Comparison of ENCODE assay signal across 17 cellular contexts in the genomic region with DNA sequence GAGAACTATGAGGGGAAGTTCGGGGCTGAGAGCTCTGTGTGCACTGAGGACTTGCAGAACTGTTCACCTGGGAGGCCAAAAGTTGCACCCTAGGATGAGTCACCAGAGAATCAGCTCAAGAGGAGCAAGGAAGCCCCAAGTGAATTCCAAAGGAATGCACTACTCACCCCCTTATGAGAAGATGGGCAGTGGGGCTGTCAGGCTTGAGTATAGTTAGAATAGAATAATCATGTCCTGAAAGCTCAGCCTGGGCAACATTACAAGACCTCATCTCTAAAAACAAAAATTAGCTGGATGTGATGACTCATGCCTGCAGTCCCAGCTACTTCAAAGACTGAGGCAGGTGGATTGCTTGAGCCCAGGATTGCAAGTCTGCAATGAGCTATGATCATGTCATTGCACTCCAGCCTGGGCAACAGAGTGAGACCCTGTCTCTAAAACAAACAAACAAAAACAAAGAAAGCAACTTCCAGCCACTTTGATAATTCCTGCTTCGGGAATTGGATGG. TPM values are rescaled to one million over a fixed set of nuclear protein-coding genes. Genes with fewer than 3 reads are reported as not detected.
DNase-seq lines count a peak whose midpoint lies in the region; ATAC-seq and TF ChIP-seq lines count a peak whose summit lies in the region.
"Had no signal": no experiment of that assay in that cellular context is flagged by ENCODE, and none has a peak within 500 bp of the region (broad histone marks: within the 10 kb centered on the region; RNA-seq: fewer than 3 reads in every experiment).

No MANE protein-coding gene starts in this region.

- H3K4me3 ChIP-seq in HCT116 (replicated peaks in 1 of 2; ENCODE audit: low read depth in 1 of 2, low read length in 2 of 2) (no peak overlapping the region), psoas muscle (no peak overlapping the region)
- H3K4me3 ChIP-seq: right atrium auricular region, SJCRH30 had no signal

- H2AFZ ChIP-seq in HCT116 (ENCODE audit: low read depth, low read length, poor library complexity, severe bottlenecking): no peak overlapping the region

- no peaks in the 10 kb centered on the region for H3K9me2 ChIP-seq in HCT116 (ENCODE audit: insufficient read depth)

- peak; percentile 31 for DNase-seq in HCT116 (ENCODE audit: low read depth, low spot score)
- peak; percentile 29 for DNase-seq in SW480 (ENCODE audit: low spot score)
- DNase-seq in fibroblast of the conjunctiva (ENCODE audit: low read depth): peak; percentile 6
- no peak for DNase-seq in psoas muscle
- no peak for DNase-seq in CD1c-positive myeloid dendritic cell (ENCODE audit: extremely low spot score)
- no peak for DNase-seq in NCI-H446 treated with DMSO at 0.1 percent for 48 hours (lab: John Stamatoyannopoulos, UW)
- DNase-seq: activated naive CD4-positive, alpha-beta T cell treated with anti-CD3 and anti-CD28 coated beads, Interleukin-2, amount 10 ng/mL, durations not matched to agents 7 days and 5 days; CD4-positive, CD25-positive, alpha-beta regulatory T cell; central memory CD4-positive, alpha-beta T cell; naive thymus-derived CD8-positive, alpha-beta T cell; NCI-H2171; NK-92 treated with Interleukin-12 subunit alpha and Interleukin-12 subunit beta, amount 100 ng/mL, for 24 hours; SJCRH30; stimulated activated CD4-positive, alpha-beta T cell treated with anti-CD3 and anti-CD28 coated beads, Interleukin-2, amount 100 ng/mL, for 48 hours; stimulated activated naive CD4-positive, alpha-beta T cell had no signal

- TF ChIP-seq POLR2A in HCT116 (IDR thresholded peaks at IDR 0.05; ENCODE audit: borderline replicate concordance, extremely low read depth, insufficient read depth, insufficient read length): no peak

- TF ChIP-seq CTCF in HCT116 (IDR thresholded peaks at IDR 0.05 in 2 of 3, conservative IDR thresholded peaks at IDR 0.05 in 1 of 3; ENCODE audit: borderline replicate concordance in 1 of 3, insufficient read depth in 1 of 3, low read depth in 2 of 3, low read length in 2 of 3) (no peak), psoas muscle (IDR thresholded peaks at IDR 0.05) (no peak)

- H3K9me3 ChIP-seq in HCT116 (ENCODE audit: control insufficient read depth in 1 of 2, insufficient read depth in 1 of 2, low read depth in 1 of 2, low read length in 2 of 2): no peaks in the 10 kb centered on the region
- no peaks in the 10 kb centered on the region for H3K9me3 ChIP-seq in psoas muscle
- H3K9me3 ChIP-seq: right atrium auricular region, SJCRH30 had no signal

- intact Hi-C loops in HCT116 (cut with micrococcal nuclease): no loop called here
- intact Hi-C loops in psoas muscle (cut with DNase I): no loop called here

- no peak for TF ChIP-seq RAD21 in HCT116 (IDR thresholded peaks at IDR 0.05; ENCODE audit: low read depth)

- 80 to 84% (median 82%) methylated on average over 2 of the region's 2 CpGs for WGBS in psoas muscle, 3 donors

- CTCF ChIA-PET in HCT116 (lab: Charles Lee): no interaction called here

- H3K27ac ChIP-seq in HCT116 (ENCODE audit: low read depth, low read length) (no peak overlapping the region), psoas muscle (no peak overlapping the region)
- H3K27ac ChIP-seq: right atrium auricular region, SJCRH30 had no signal

- POLR2A ChIA-PET in HCT116 (lab: Charles Lee): no interaction called here

- BruUV-seq in HCT116 (replicated peaks; lab: Mats Ljungman, UMichigan): no TSS peak

- no peaks in the 10 kb centered on the region for H3K27me3 ChIP-seq in HCT116 (ENCODE audit: insufficient read depth, low read length)
- no peaks in the 10 kb centered on the region for H3K27me3 ChIP-seq in psoas muscle (ENCODE audit: insufficient read depth in 3 of 3, low read length in 2 of 3)
- H3K27me3 ChIP-seq: right atrium auricular region, SJCRH30 had no signal

- H4K20me1 ChIP-seq in HCT116 (ENCODE audit: insufficient read depth): no peaks in the 10 kb centered on the region

- ATAC-seq in HCT116 (peak; percentile 83), psoas muscle (peak; percentile 31 to 64 (median 36)), GM21786 (IDR thresholded peaks at IDR 0.05; ENCODE audit: unreplicated experiment) (no peak)
- ATAC-seq: naive thymus-derived CD8-positive, alpha-beta T cell had no signal

- H3K36me3 ChIP-seq in HCT116 (ENCODE audit: control insufficient read depth in 1 of 2, insufficient read depth in 2 of 2, low read length in 2 of 2): peaks cover 0 to 9% of the 10 kb centered on the region in 2 experiments; a peak in 2 of 4 replicates
- H3K36me3 ChIP-seq in psoas muscle (ENCODE audit: insufficient read depth in 1 of 2, low read depth in 1 of 2): peaks cover 0 to 37% of the 10 kb centered on the region in 2 donors
- H3K36me3 ChIP-seq: SJCRH30 had no signal

- peak overlapping the region; percentile 51 for H3K4me2 ChIP-seq in HCT116 (ENCODE audit: low read length)

- no peaks in the 10 kb centered on the region for H3K79me2 ChIP-seq in HCT116 (ENCODE audit: insufficient read depth, low read length)

- RAD21 ChIA-PET in HCT116 (lab: Charles Lee; ENCODE audit: low non-redundant PET in 1 of 2, low total read pairs in 2 of 2, uncharacterized antibody in 2 of 2, unreplicated experiment in 2 of 2): interaction anchor here (0.5 to 0.7 kb wide), 2 partner anchors 33 to 92 kb away, joined by 3 read pairs; no protein-coding TSS in a partner anchor

- no peak overlapping the region for H3K9ac ChIP-seq in HCT116 (ENCODE audit: low read length)

- peaks cover 11 to 20% of the 10 kb centered on the region in 2 experiments for H3K4me1 ChIP-seq in HCT116 (ENCODE audit: control insufficient read depth in 1 of 2, insufficient read depth in 2 of 2, low read length in 2 of 2)
- peaks cover 33% of the 10 kb centered on the region for H3K4me1 ChIP-seq in psoas muscle
- H3K4me1 ChIP-seq: right atrium auricular region had no signal

TF ChIP-seq in HCT116, 20 proteins besides CTCF, POLR2A, EP300 and RAD21:
- TF ChIP-seq SRF (IDR thresholded peaks at IDR 0.05; ENCODE audit: low read depth): peak; percentile 58
- peak; percentile 40 for TF ChIP-seq CEBPB (IDR thresholded peaks at IDR 0.05; ENCODE audit: low read depth)
- TF ChIP-seq SP1 (IDR thresholded peaks at IDR 0.05; ENCODE audit: low read depth): no peak; the same call in 1 of the 2 replicates
- peak; percentile 54 for TF ChIP-seq TCF7L2 (IDR thresholded peaks at IDR 0.05; ENCODE audit: borderline replicate concordance, extremely low read depth, insufficient read depth, insufficient read length)
- no peak for TF ChIP-seq CBX3 (IDR thresholded peaks at IDR 0.05; ENCODE audit: low read depth)
- peak; percentile 83 for TF ChIP-seq FOSL1 (IDR thresholded peaks at IDR 0.05; ENCODE audit: low read depth)
- no peak for TF ChIP-seq ZFX (IDR thresholded peaks at IDR 0.05)
- TF ChIP-seq, protein P1, sequence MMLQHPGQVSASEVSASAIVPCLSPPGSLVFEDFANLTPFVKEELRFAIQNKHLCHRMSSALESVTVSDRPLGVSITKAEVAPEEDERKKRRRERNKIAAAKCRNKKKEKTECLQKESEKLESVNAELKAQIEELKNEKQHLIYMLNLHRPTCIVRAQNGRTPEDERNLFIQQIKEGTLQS (IDR thresholded peaks at IDR 0.05): 0 out of 2 replicates have a peak, but pooled peaks have one; percentile 28
- TF ChIP-seq JUND (IDR thresholded peaks at IDR 0.05): peak; percentile 63; the same call in 1 of the 2 replicates

RNA-seq across cellular contexts. Expression of gene MAP3K8, which starts 30.0 kb away (rescaled TPM):
- 4.5 TPM for total RNA-seq in HCT116 (2021; ENCODE audit: unreplicated experiment)
- 3.5 and 6.0 TPM in 2 replicates for polyA plus RNA-seq in HCT116 (2012)
- 1 to 10 TPM; 3.0 to 8.3 (median 4.6) TPM for total RNA-seq in psoas muscle
- polyA plus RNA-seq in psoas muscle: 1 to 10 TPM; 2.4 to 4.4 (median 3.9) TPM

Comparison
In these comparisons a context has a peak if more than half of its experiments do, and no peak if none do; other contexts are left out.
1. DNase-seq: peak in HCT116 (single experiment), SW480 (single experiment) and fibroblast of the conjunctiva (single experiment); none in psoas muscle (0 of 2), CD1c-positive myeloid dendritic cell (single experiment) and NCI-H446 treated with DMSO at 0.1 percent for 48 hours (single experiment).